Comparison of ENCODE assay signal across 9 cellular contexts in the genomic region with DNA sequence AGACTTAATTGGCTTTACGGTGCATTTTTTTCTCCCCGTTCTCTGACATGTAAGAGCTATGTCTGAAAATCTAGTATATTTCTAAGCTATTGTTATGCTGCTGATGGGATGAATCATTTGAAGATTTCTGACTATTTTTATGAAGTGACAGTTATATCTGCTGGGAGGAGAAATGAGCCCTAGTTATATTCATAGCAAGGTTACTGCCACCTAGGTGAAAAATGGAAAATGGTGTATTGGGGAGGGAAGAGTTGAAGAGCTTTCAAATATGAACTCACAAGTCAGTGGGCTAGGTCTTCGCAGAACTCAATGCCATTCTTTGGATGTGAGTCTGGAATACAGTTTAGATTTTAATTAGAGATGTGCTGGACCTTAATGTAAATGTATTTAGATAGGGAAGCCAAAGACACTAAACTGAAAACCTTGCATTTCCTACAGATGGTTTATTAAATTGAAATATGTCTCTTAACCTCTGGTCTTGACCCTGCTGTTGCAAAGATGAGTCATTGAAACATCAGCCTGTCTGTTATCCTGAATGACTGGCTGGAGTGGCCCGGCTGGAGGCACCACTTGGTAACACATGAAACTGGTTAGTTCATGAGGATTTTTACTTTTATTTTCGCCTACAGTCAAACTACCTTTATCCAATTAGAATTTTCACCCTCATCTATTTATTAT.
DNase-seq lines count a peak whose midpoint lies in the region; ATAC-seq, FAIRE-seq and TF ChIP-seq lines count a peak whose summit lies in the region.
"Had no signal": no experiment of that assay in that cellular context is flagged by ENCODE, and none has a peak within 500 bp of the region (broad histone marks: within the 10 kb centered on the region; RNA-seq: fewer than 3 reads in every experiment).

No MANE protein-coding gene starts in this region.

- intact Hi-C loops in HepG2 (cut with micrococcal nuclease; ENCODE audit: unreplicated experiment) (no loop called here), right lobe of liver (cut with DNase I) (no loop called here)

- H3K9ac ChIP-seq in HepG2 (ENCODE audit: insufficient read depth, low read depth, low read length), result no peak overlapping the region

- 45% methylated on average over 5 of the region's 5 CpGs for WGBS in HepG2 (ENCODE audit: low lambda C conversion rate)
- 74% methylated on average over 5 of the region's 5 CpGs for WGBS in right lobe of liver (ENCODE audit: insufficient coverage, low coverage, low lambda C conversion rate, missing lambda C conversion rate)

- H3K4me3 ChIP-seq in HepG2 (replicated peaks in 1 of 3; ENCODE audit: insufficient read depth in 1 of 3, low read depth in 2 of 3, low read length in 3 of 3) (no peak overlapping the region), right lobe of liver (no peak overlapping the region), bronchial epithelial cell (ENCODE audit: low read depth, low read length) (no peak overlapping the region)

- no peaks in the 10 kb centered on the region for H3K9me3 ChIP-seq in HepG2 (ENCODE audit: low read length)
- no peaks in the 10 kb centered on the region for H3K9me3 ChIP-seq in right lobe of liver

- TF ChIP-seq RAD21 in HepG2 (CRISPR knock-in tag; IDR thresholded peaks at IDR 0.05), result no peak

- H3K27me3 ChIP-seq in HepG2 (ENCODE audit: control insufficient read depth in 1 of 2, insufficient read depth in 2 of 2, low read length in 2 of 2) (0 out of 5 replicates have a peak, but pooled peaks cover 0 to 8% of the 10 kb centered on the region in 2 experiments), right lobe of liver (no peaks in the 10 kb centered on the region), bronchial epithelial cell (ENCODE audit: control insufficient read depth, insufficient read depth, low read length) (no peaks in the 10 kb centered on the region)

- no peaks in the 10 kb centered on the region for H4K20me1 ChIP-seq in HepG2 (ENCODE audit: insufficient read depth, low read length)

- no peak for ATAC-seq in HepG2
- no peak for ATAC-seq in right lobe of liver
- ATAC-seq in HG03520 (IDR thresholded peaks at IDR 0.05; ENCODE audit: unreplicated experiment), result peak; percentile 43

- in situ Hi-C loops in HepG2 (cut with HindIII; ENCODE audit: extremely low pct_ligation_motif_present, low pct_unique_long_range_greater_than_20kb), result no loop called here

- DNase-seq in HepG2 (ENCODE audit: low spot score), result no peak
- no peak for DNase-seq in right lobe of liver
- DNase-seq in bronchial epithelial cell (ENCODE audit: low read depth), result peak; percentile 62
- peak; percentile 68 for DNase-seq in stromal cell of bone marrow (ENCODE audit: low read depth)
- no peak for DNase-seq in NCI-H748 (lab: John Stamatoyannopoulos, UW; ENCODE audit: unreplicated experiment)
- DNase-seq in NCI-H1417 treated with DMSO at 0.1 percent for 48 hours (lab: John Stamatoyannopoulos, UW), result no peak
- no peak for DNase-seq in T-helper 1 cell

- no peak overlapping the region for H2AFZ ChIP-seq in HepG2 (ENCODE audit: low read length)

- H3K4me1 ChIP-seq in HepG2 (ENCODE audit: insufficient read depth, low read length), result peaks cover 23% of the 10 kb centered on the region; the same call in 1 of the 2 replicates
- H3K4me1 ChIP-seq in right lobe of liver, result no peaks in the 10 kb centered on the region

- no peak for FAIRE-seq in HepG2 (lab: Jason Lieb, UNC)
- no peak for FAIRE-seq in bronchial epithelial cell (lab: Jason Lieb, UNC)
- FAIRE-seq: H1 had no signal

- H3K36me3 ChIP-seq in HepG2 (replicated peaks in 1 of 2; ENCODE audit: control insufficient read depth in 1 of 2, insufficient read depth in 2 of 2, low read length in 2 of 2) (no peaks in the 10 kb centered on the region), right lobe of liver (no peaks in the 10 kb centered on the region), bronchial epithelial cell (ENCODE audit: control insufficient read depth, insufficient read depth, low read length) (no peaks in the 10 kb centered on the region)

- 0 out of 2 replicates have a peak overlapping the region, but pooled peaks have one; percentile 18 for H3K4me2 ChIP-seq in HepG2 (ENCODE audit: low read depth, low read length)

- BruUV-seq in HepG2 (replicated peaks; lab: Mats Ljungman, UMichigan), result no TSS peak

- no peaks in the 10 kb centered on the region for H3K79me2 ChIP-seq in HepG2 (ENCODE audit: insufficient read depth, low read length)

- TF ChIP-seq POLR2A in HepG2 (IDR thresholded peaks at IDR 0.05; ENCODE audit: insufficient read depth in 1 of 2, low read depth in 2 of 2, low read length in 2 of 2) (no peak), right lobe of liver (IDR thresholded peaks at IDR 0.05) (no peak)

- CTCF ChIA-PET in HepG2 (lab: Yijun Ruan, JAX; ENCODE audit: low intra/inter-chr PET ratio, low total read pairs), result no interaction called here

- POLR2A ChIA-PET in HepG2 (lab: Yijun Ruan, JAX), result no interaction called here

- H3K27ac ChIP-seq in HepG2 (ENCODE audit: extremely low read length, insufficient read depth, low read length) (no peak overlapping the region), right lobe of liver (no peak overlapping the region)

- TF ChIP-seq CTCF in HepG2 (CRISPR knock-in tag; IDR thresholded peaks at IDR 0.05) (no peak), right lobe of liver (IDR thresholded peaks at IDR 0.05) (no peak), bronchial epithelial cell (IDR thresholded peaks at IDR 0.05; ENCODE audit: insufficient read depth, low read length, severe bottlenecking) (no peak)

- TF ChIP-seq EP300 in HepG2 (IDR thresholded peaks at IDR 0.05; ENCODE audit: low read depth in 2 of 2, low read length in 2 of 2), result no peak
- TF ChIP-seq EP300 in HepG2 (CRISPR knock-in tag; IDR thresholded peaks at IDR 0.05; ENCODE audit: borderline replicate concordance), result no peak

TF ChIP-seq in HepG2, 621 proteins besides CTCF, POLR2A, EP300 and RAD21:
- no peak for TF ChIP-seq ZNF782 (CRISPR knock-in tag; IDR thresholded peaks at IDR 0.05; ENCODE audit: borderline replicate concordance)
- TF ChIP-seq MIER3 (CRISPR knock-in tag; IDR thresholded peaks at IDR 0.05; ENCODE audit: borderline replicate concordance), result no peak
- peak; percentile 66; the same call in 1 of the 2 replicates for TF ChIP-seq FOSL2 (CRISPR knock-in tag; IDR thresholded peaks at IDR 0.05)
- TF ChIP-seq ZNF343 (CRISPR knock-in tag; IDR thresholded peaks at IDR 0.05), result no peak
- TF ChIP-seq, protein P1, sequence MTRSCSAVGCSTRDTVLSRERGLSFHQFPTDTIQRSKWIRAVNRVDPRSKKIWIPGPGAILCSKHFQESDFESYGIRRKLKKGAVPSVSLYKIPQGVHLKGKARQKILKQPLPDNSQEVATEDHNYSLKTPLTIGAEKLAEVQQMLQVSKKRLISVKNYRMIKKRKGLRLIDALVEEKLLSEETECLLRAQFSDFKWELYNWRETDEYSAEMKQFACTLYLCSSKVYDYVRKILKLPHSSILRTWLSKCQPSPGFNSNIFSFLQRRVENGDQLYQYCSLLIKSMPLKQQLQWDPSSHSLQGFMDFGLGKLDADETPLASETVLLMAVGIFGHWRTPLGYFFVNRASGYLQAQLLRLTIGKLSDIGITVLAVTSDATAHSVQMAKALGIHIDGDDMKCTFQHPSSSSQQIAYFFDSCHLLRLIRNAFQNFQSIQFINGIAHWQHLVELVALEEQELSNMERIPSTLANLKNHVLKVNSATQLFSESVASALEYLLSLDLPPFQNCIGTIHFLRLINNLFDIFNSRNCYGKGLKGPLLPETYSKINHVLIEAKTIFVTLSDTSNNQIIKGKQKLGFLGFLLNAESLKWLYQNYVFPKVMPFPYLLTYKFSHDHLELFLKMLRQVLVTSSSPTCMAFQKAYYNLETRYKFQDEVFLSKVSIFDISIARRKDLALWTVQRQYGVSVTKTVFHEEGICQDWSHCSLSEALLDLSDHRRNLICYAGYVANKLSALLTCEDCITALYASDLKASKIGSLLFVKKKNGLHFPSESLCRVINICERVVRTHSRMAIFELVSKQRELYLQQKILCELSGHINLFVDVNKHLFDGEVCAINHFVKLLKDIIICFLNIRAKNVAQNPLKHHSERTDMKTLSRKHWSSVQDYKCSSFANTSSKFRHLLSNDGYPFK (CRISPR knock-in tag; IDR thresholded peaks at IDR 0.05; ENCODE audit: borderline replicate concordance), result no peak
- no peak for TF ChIP-seq NFE2 (CRISPR knock-in tag; IDR thresholded peaks at IDR 0.05)
- no peak for TF ChIP-seq TOE1 (CRISPR knock-in tag; IDR thresholded peaks at IDR 0.05)
- TF ChIP-seq TP53 (CRISPR knock-in tag; conservative IDR thresholded peaks at IDR 0.05), result no peak

Comparison
In these comparisons a context has a peak if more than half of its experiments do, and no peak if none do; other contexts are left out.
1. DNase-seq: peak in bronchial epithelial cell (single experiment) and stromal cell of bone marrow (single experiment); none in HepG2 (single experiment), right lobe of liver (0 of 3), NCI-H748 (single experiment), NCI-H1417 treated with DMSO at 0.1 percent for 48 hours (single experiment) and T-helper 1 cell (0 of 5).